Comparison of ENCODE assay signal across 13 cellular contexts in genomic region chr1:44553771-44554170, GRCh38.
A peak's percentile ranks its signal among the peaks of the same experiment; 100 is the strongest.
DNase-seq lines count a peak whose midpoint lies in the region.
"Had no signal": no experiment of that assay in that cellular context is flagged by ENCODE, and none has a peak within 500 bp of the region (broad histone marks: within the 10 kb centered on the region; RNA-seq: fewer than 3 reads in every experiment).

No MANE protein-coding gene starts in this region.

- H2AFZ ChIP-seq in ACC112 (ENCODE audit: low read length, unreplicated experiment) = no peak overlapping the region

- intact Hi-C loops in posterior vena cava (cut with DNase I) = no loop called here

- no peak overlapping the region for H3K4me3 ChIP-seq in ACC112 (ENCODE audit: low read depth, low read length)
- H3K4me3 ChIP-seq: smooth muscle cell had no signal

- peak overlapping the region; percentile 33; the same call in 1 of the 2 replicates for H3K27ac ChIP-seq in ACC112 (ENCODE audit: low read depth, low read length)
- H3K27ac ChIP-seq in angular gyrus (ENCODE audit: low read depth, low read length) = peak overlapping the region; percentile 60

- peaks cover 21% of the 10 kb centered on the region for H3K4me1 ChIP-seq in ACC112 (ENCODE audit: control insufficient read depth, insufficient read depth, low read length, unreplicated experiment)

- no peaks in the 10 kb centered on the region for H3K36me3 ChIP-seq in ACC112 (ENCODE audit: insufficient read depth, low read length)

- peaks cover 27% of the 10 kb centered on the region for H3K27me3 ChIP-seq in ACC112 (ENCODE audit: insufficient read depth, low read length)

- DNase-seq in HT-29 (ENCODE audit: low spot score) (peak; percentile 29), hepatic stellate cell (ENCODE audit: low spot score) (peak; percentile 45), superior temporal gyrus (ENCODE audit: extremely low spot score) (no peak), posterior vena cava (ENCODE audit: low spot score) (no peak)
- DNase-seq in stimulated activated CD4-positive, alpha-beta T cell treated with anti-CD3 and anti-CD28 coated beads, Interleukin-2, amount 100 ng/mL, for 24 hours = no peak
- DNase-seq in activated effector memory CD4-positive, alpha-beta T cell treated with Interleukin-2 at 50 U/mL for 16 hours = no peak
- DNase-seq: activated CD4-positive, alpha-beta T cell treated with anti-CD3 and anti-CD28 coated beads for 1 hour; NCI-H1092; NCI-H524; nephron progenitor cell had no signal

- no peaks in the 10 kb centered on the region for H3K79me2 ChIP-seq in ACC112 (ENCODE audit: control insufficient read depth, insufficient read depth, low read length, unreplicated experiment)

Comparison
In these comparisons a context has a peak if more than half of its experiments do, and no peak if none do; other contexts are left out.
1. DNase-seq: peak in HT-29 (single experiment) and hepatic stellate cell (single experiment); none in superior temporal gyrus (single experiment), posterior vena cava (single experiment), stimulated activated CD4-positive, alpha-beta T cell treated with anti-CD3 and anti-CD28 coated beads, Interleukin-2, amount 100 ng/mL, for 24 hours (0 of 2) and activated effector memory CD4-positive, alpha-beta T cell treated with Interleukin-2 at 50 U/mL for 16 hours (single experiment).